26 cellular contexts compared by ENCODE assay signal in genomic region chr21:32645261-32646182, GRCh38. TPM values are rescaled to one million over a fixed set of nuclear protein-coding genes. Genes with fewer than 3 reads are reported as not detected.
DNase-seq lines count a peak whose midpoint lies in the region; ATAC-seq and TF ChIP-seq lines count a peak whose summit lies in the region.
"Had no signal": no experiment of that assay in that cellular context is flagged by ENCODE, and none has a peak within 500 bp of the region (broad histone marks: within the 10 kb centered on the region; RNA-seq: fewer than 3 reads in every experiment).

No MANE protein-coding gene starts in this region.

- no peaks in the 10 kb centered on the region for H3K27me3 ChIP-seq in endodermal cell (ENCODE audit: control insufficient read depth, insufficient read depth, low read length, poor library complexity, severe bottlenecking)

- DNase-seq in DMS53 (lab: John Stamatoyannopoulos, UW), result peak; percentile 19
- no peak for DNase-seq in DMS53 treated with DMSO at 0.1 percent for 48 hours (lab: John Stamatoyannopoulos, UW; ENCODE audit: unreplicated experiment)
- DNase-seq in endodermal cell, result peak; percentile 89
- peak; percentile 52 for DNase-seq in left kidney (ENCODE audit: low read depth, low spot score)
- no peak for DNase-seq in type B pancreatic cell (ENCODE audit: extremely low spot score, unreplicated experiment)
- DNase-seq in stimulated activated CD4-positive, alpha-beta T cell treated with anti-CD3 and anti-CD28 coated beads, Interleukin-12 subunit alpha, Interleukin-12 subunit beta, amount 100 ng/mL, for 4 hours, result no peak
- DNase-seq in NCI-H1930 (lab: John Stamatoyannopoulos, UW), result no peak
- DNase-seq: activated CD4-positive, alpha-beta memory T cell treated with anti-CD3 and anti-CD28 coated beads for 36 hours; activated CD8-positive, alpha-beta memory T cell treated with anti-CD3 and anti-CD28 coated beads, Interleukin-2, amount 50 U/mL, for 48 hours; CD4-positive, alpha-beta T cell; central memory CD4-positive, alpha-beta T cell; immature natural killer cell; left ventricle myocardium superior; NCI-H1105 treated with DMSO at 0.1 percent for 48 hours; NCI-H2081 treated with DMSO at 0.1 percent for 48 hours; posterior cingulate gyrus; SHP77; T-helper 9 cell had no signal

- H3K4me3 ChIP-seq in endodermal cell (ENCODE audit: low read length), result peak overlapping the region; percentile 73

- H3K27ac Mint-ChIP-seq in endodermal cell (peak overlapping the region; percentile 69), type B pancreatic cell (no peak overlapping the region)
- H3K27ac Mint-ChIP-seq: activated CD4-positive, alpha-beta memory T cell treated with anti-CD3 and anti-CD28 coated beads for 36 hours; activated naive CD4-positive, alpha-beta T cell treated with anti-CD3 and anti-CD28 coated beads, Interleukin-2, amount 50 U/mL, for 72 hours; activated T-helper 2 cell treated with anti-CD3 and anti-CD28 coated beads, Interferon-gamma antibody, Interleukin-2, Interleukin-4, amounts not matched to agents 10 μg/mL and 5 μg/mL and 100 μg/mL, durations not matched to agents 14 hours and 24 hours and 36 hours; CD4-positive, alpha-beta T cell; dendritic cell treated with granulocyte-macrophage colony-stimulating factor and Interleukin-4, amounts not matched to agents 40 ng/mL and 50 ng/mL, for 4 days; IgD-negative memory B cell; natural killer cell treated with Interleukin-12 subunit alpha and Interleukin-12 subunit beta and Interleukin-15 and Interleukin-18, amount 100 ng/mL, for 72 hours had no signal

- no peak overlapping the region for H3K9ac ChIP-seq in endodermal cell (ENCODE audit: extremely low read depth, low read length, poor library complexity, severe bottlenecking)

- H3K4me1 Mint-ChIP-seq in endodermal cell (peaks cover 19% of the 10 kb centered on the region), type B pancreatic cell (ENCODE audit: unreplicated experiment) (peaks cover 7% of the 10 kb centered on the region)
- H3K4me1 Mint-ChIP-seq: IgD-negative memory B cell, immature natural killer cell had no signal

- H3K4me3 Mint-ChIP-seq in endodermal cell (peak overlapping the region; percentile 52), type B pancreatic cell (peak overlapping the region; percentile 56)
- H3K4me3 Mint-ChIP-seq: activated CD4-positive, alpha-beta memory T cell treated with anti-CD3 and anti-CD28 coated beads for 36 hours; CD4-positive, alpha-beta T cell; dendritic cell treated with granulocyte-macrophage colony-stimulating factor and Interleukin-4, amounts not matched to agents 40 ng/mL and 50 ng/mL, for 4 days; IgD-negative memory B cell; immature natural killer cell; natural killer cell treated with Interleukin-12 subunit alpha and Interleukin-12 subunit beta and Interleukin-15 and Interleukin-18, amount 100 ng/mL, for 72 hours had no signal

- peaks cover 15% of the 10 kb centered on the region for H3K36me3 Mint-ChIP-seq in endodermal cell (ENCODE audit: low read depth)
- peaks cover 7% of the 10 kb centered on the region for H3K36me3 Mint-ChIP-seq in type B pancreatic cell
- H3K36me3 Mint-ChIP-seq: activated naive CD4-positive, alpha-beta T cell treated with anti-CD3 and anti-CD28 coated beads, Interleukin-2, amount 50 U/mL, for 72 hours had no signal

- H3K27me3 Mint-ChIP-seq in endodermal cell (ENCODE audit: insufficient read depth) (no peaks in the 10 kb centered on the region), type B pancreatic cell (peaks cover 3% of the 10 kb centered on the region)
- H3K27me3 Mint-ChIP-seq: activated CD4-positive, alpha-beta memory T cell treated with anti-CD3 and anti-CD28 coated beads for 36 hours; CD4-positive, alpha-beta T cell; dendritic cell treated with granulocyte-macrophage colony-stimulating factor and Interleukin-4, amounts not matched to agents 40 ng/mL and 50 ng/mL, for 4 days; IgD-negative memory B cell; natural killer cell treated with Interleukin-12 subunit alpha and Interleukin-12 subunit beta and Interleukin-15 and Interleukin-18, amount 100 ng/mL, for 72 hours had no signal

- TF ChIP-seq CTCF in endodermal cell (conservative IDR thresholded peaks at IDR 0.05) (no peak), type B pancreatic cell (conservative IDR thresholded peaks at IDR 0.05) (no peak)

- H3K36me3 ChIP-seq in endodermal cell (ENCODE audit: control insufficient read depth, insufficient read depth, low read length), result peaks cover 59% of the 10 kb centered on the region

- ATAC-seq in GM18909 (IDR thresholded peaks at IDR 0.05; ENCODE audit: poor library complexity, unreplicated experiment), result no peak
- ATAC-seq: activated CD4-positive, CD25-positive, alpha-beta regulatory T cell treated with anti-CD3 and anti-CD28 coated beads, Interleukin-2, amount 50 U/mL, for 24 hours; activated naive CD4-positive, alpha-beta T cell treated with anti-CD3 and anti-CD28 coated beads, Interleukin-2, amount 50 U/mL, for 72 hours; left ventricle myocardium superior; natural killer cell treated with Interleukin-12 subunit alpha and Interleukin-12 subunit beta and Interleukin-15 and Interleukin-18, amount 100 ng/mL, for 72 hours had no signal

- 10 to 25% methylated on average over 9 to 18 of the region's 19 CpGs for WGBS in endodermal cell (ENCODE audit: insufficient coverage in 1 of 2, insufficient read length in 1 of 2), 2 experiments

- no peak overlapping the region for H3K27ac ChIP-seq in endodermal cell (ENCODE audit: low read depth, low read length)
- H3K27ac ChIP-seq: 22Rv1 had no signal

- no peaks in the 10 kb centered on the region for H3K9me3 ChIP-seq in endodermal cell (ENCODE audit: control insufficient read depth, low read length)

- H3K9me3 Mint-ChIP-seq in endodermal cell (no peaks in the 10 kb centered on the region), type B pancreatic cell (no peaks in the 10 kb centered on the region)
- H3K9me3 Mint-ChIP-seq: activated CD4-positive, alpha-beta memory T cell treated with anti-CD3 and anti-CD28 coated beads for 36 hours; activated naive CD4-positive, alpha-beta T cell treated with anti-CD3 and anti-CD28 coated beads, Interleukin-2, amount 50 U/mL, for 72 hours; activated T-helper 2 cell treated with anti-CD3 and anti-CD28 coated beads, Interferon-gamma antibody, Interleukin-2, Interleukin-4, amounts not matched to agents 10 μg/mL and 5 μg/mL and 100 μg/mL, durations not matched to agents 14 hours and 24 hours and 36 hours; CD4-positive, alpha-beta T cell; dendritic cell treated with granulocyte-macrophage colony-stimulating factor and Interleukin-4, amounts not matched to agents 40 ng/mL and 50 ng/mL, for 4 days; IgD-negative memory B cell; immature natural killer cell; natural killer cell treated with Interleukin-12 subunit alpha and Interleukin-12 subunit beta and Interleukin-15 and Interleukin-18, amount 100 ng/mL, for 72 hours had no signal

- H3K4me1 ChIP-seq in endodermal cell (ENCODE audit: control insufficient read depth, insufficient read depth, low read length), result peaks cover 5% of the 10 kb centered on the region

RNA-seq across cellular contexts. Expression of gene CFAP298, which starts 33.3 kb away (rescaled TPM):
- total RNA-seq in endodermal cell (10 to 100 TPM; 57.3 to 62.2 TPM), type B pancreatic cell (ENCODE audit: low replicate concordance) (41.1 and 43.8 TPM in 2 replicates)
- polyA plus RNA-seq in endodermal cell (2013, experiment 1 of 2), result 52.9 TPM
- 55.5 TPM for polyA plus RNA-seq in endodermal cell (2013, experiment 2 of 2)

Comparison
In these comparisons a context has a peak if more than half of its experiments do, and no peak if none do; other contexts are left out.
1. DNase-seq: peak in DMS53 (single experiment), endodermal cell (single experiment) and left kidney (single experiment); none in DMS53 treated with DMSO at 0.1 percent for 48 hours (single experiment), type B pancreatic cell (single experiment), stimulated activated CD4-positive, alpha-beta T cell treated with anti-CD3 and anti-CD28 coated beads, Interleukin-12 subunit alpha, Interleukin-12 subunit beta, amount 100 ng/mL, for 4 hours (single experiment) and NCI-H1930 (0 of 2).